8 cellular contexts compared by ENCODE assay signal in genomic region chr3:72123908-72124441, GRCh38.
DNase-seq lines count a peak whose midpoint lies in the region; FAIRE-seq and TF ChIP-seq lines count a peak whose summit lies in the region.

No MANE protein-coding gene starts in this region.

- H3K4ac ChIP-seq in mesendoderm (ENCODE audit: low read depth, low read length) = no peak overlapping the region

- H3K4me1 ChIP-seq in skeletal muscle satellite cell (ENCODE audit: control insufficient read depth, insufficient read depth, low read length) (peaks cover 26% of the 10 kb centered on the region), mesendoderm (ENCODE audit: control insufficient read depth, low read depth, low read length) (no peaks in the 10 kb centered on the region)

- H3K36me3 ChIP-seq in skeletal muscle satellite cell (ENCODE audit: insufficient read depth, low read length) (no peaks in the 10 kb centered on the region), mesendoderm (ENCODE audit: control insufficient read depth, insufficient read depth, low read length) (no peaks in the 10 kb centered on the region)

- WGBS in mesendoderm (ENCODE audit: extremely low coverage, insufficient coverage, low lambda C conversion rate) = no CpG with 5 or more reads among the region's 7 CpGs

- no peak overlapping the region for H3K18ac ChIP-seq in mesendoderm (ENCODE audit: low read length)

- H2AK5ac ChIP-seq in mesendoderm (ENCODE audit: low read length) = no peak overlapping the region

- no peak overlapping the region for H2BK120ac ChIP-seq in mesendoderm (ENCODE audit: low read depth, low read length)

- H3K4me2 ChIP-seq in skeletal muscle satellite cell (ENCODE audit: low read length) = peak overlapping the region; percentile 17
- no peak overlapping the region for H3K4me2 ChIP-seq in mesendoderm (ENCODE audit: low read length)

- no peak overlapping the region for H2BK5ac ChIP-seq in mesendoderm (ENCODE audit: low read length)

- H3K79me1 ChIP-seq in mesendoderm (ENCODE audit: low read length) = no peaks in the 10 kb centered on the region

- TF ChIP-seq CTCF in epithelial cell of proximal tubule (conservative IDR thresholded peaks at IDR 0.05; ENCODE audit: low read depth, low read length) = no peak

- H3K56ac ChIP-seq in mesendoderm (ENCODE audit: low read length) = no peak overlapping the region

- H3K9me3 ChIP-seq in skeletal muscle satellite cell (replicated peaks; ENCODE audit: low read length) = no peaks in the 10 kb centered on the region

- H2BK15ac ChIP-seq in mesendoderm (replicated peaks; ENCODE audit: low read depth) = no peak overlapping the region

- H4K8ac ChIP-seq in mesendoderm (ENCODE audit: low read depth, low read length) = no peak overlapping the region

- H4K5ac ChIP-seq in mesendoderm (ENCODE audit: low read length) = no peak overlapping the region

- H3K4me3 ChIP-seq in epithelial cell of proximal tubule (ENCODE audit: low read depth, low read length) (no peak overlapping the region), skeletal muscle satellite cell (ENCODE audit: low read length) (no peak overlapping the region), mesendoderm (ENCODE audit: low read length) (no peak overlapping the region)

- DNase-seq in stimulated activated CD4-positive, alpha-beta T cell treated with anti-CD3 and anti-CD28 coated beads, Interleukin-15, amount 100 ng/mL, for 24 hours = peak; percentile 47
- DNase-seq in stimulated activated CD4-positive, alpha-beta T cell treated with anti-CD3 and anti-CD28 coated beads, Interleukin-12 subunit alpha, Interleukin-12 subunit beta, amount 100 ng/mL, for 4 hours = no peak
- DNase-seq in HTR-8/SVneo (ENCODE audit: insufficient read length, low spot score) = peak; percentile 59
- DNase-seq in epithelial cell of proximal tubule (ENCODE audit: low read depth) = peak; percentile 96
- DNase-seq in stimulated activated naive CD4-positive, alpha-beta T cell (lab: John Stamatoyannopoulos, UW) = no peak
- DNase-seq in NCI-H1417 (lab: John Stamatoyannopoulos, UW) = no peak
- DNase-seq in mesendoderm = no peak

- peak; percentile 83 for FAIRE-seq in HTR-8/SVneo (lab: Jason Lieb, UNC)

- no peak overlapping the region for H3K27ac ChIP-seq in mesendoderm (ENCODE audit: low read depth, low read length)

- no peaks in the 10 kb centered on the region for H3K79me2 ChIP-seq in mesendoderm (ENCODE audit: control insufficient read depth, insufficient read depth, low read length)

- no peaks in the 10 kb centered on the region for H3K27me3 ChIP-seq in skeletal muscle satellite cell (ENCODE audit: control insufficient read depth, insufficient read depth, low read length)
- no peaks in the 10 kb centered on the region for H3K27me3 ChIP-seq in mesendoderm (ENCODE audit: insufficient read depth, low read length, poor library complexity)

- H3K23ac ChIP-seq in mesendoderm (ENCODE audit: low read length) = no peak overlapping the region

- H3K9ac ChIP-seq in skeletal muscle satellite cell (ENCODE audit: low read depth, low read length) (no peak overlapping the region), mesendoderm (ENCODE audit: low read length) (no peak overlapping the region)

Comparison
In these comparisons a context has a peak if more than half of its experiments do, and no peak if none do; other contexts are left out.
1. DNase-seq: peak in stimulated activated CD4-positive, alpha-beta T cell treated with anti-CD3 and anti-CD28 coated beads, Interleukin-15, amount 100 ng/mL, for 24 hours (single experiment), HTR-8/SVneo (single experiment) and epithelial cell of proximal tubule (single experiment); none in stimulated activated CD4-positive, alpha-beta T cell treated with anti-CD3 and anti-CD28 coated beads, Interleukin-12 subunit alpha, Interleukin-12 subunit beta, amount 100 ng/mL, for 4 hours (single experiment), stimulated activated naive CD4-positive, alpha-beta T cell (0 of 6), NCI-H1417 (0 of 3) and mesendoderm (single experiment).